27 cellular contexts compared by ENCODE assay signal in genomic region chr1:213925783-213926182, GRCh38.
"Had no signal": no experiment of that assay in that cellular context is flagged by ENCODE, and none has a peak within 500 bp of the region (broad histone marks: within the 10 kb centered on the region; RNA-seq: fewer than 3 reads in every experiment).

No MANE protein-coding gene starts in this region.

- H3K27me3 Mint-ChIP-seq: central memory CD8-positive, alpha-beta T cell; dendritic cell treated with granulocyte-macrophage colony-stimulating factor and Interleukin-4, amounts not matched to agents 40 ng/mL and 50 ng/mL, for 4 days; stimulated activated naive CD8-positive, alpha-beta T cell treated with anti-CD3 and anti-CD28 coated beads, Interleukin-15, Interleukin-2, amounts not matched to agents 100 ng/mL and 50 ng/mL, for 24 hours had no signal

- H3K27ac Mint-ChIP-seq: dendritic cell treated with granulocyte-macrophage colony-stimulating factor and Interleukin-4, amounts not matched to agents 40 ng/mL and 50 ng/mL, for 4 days; naive thymus-derived CD4-positive, alpha-beta T cell; nephron; stimulated activated memory B cell treated with anti-CD40 and anti-IgM and Interleukin-4, amounts not matched to agents 10 μg/mL and 1 μg/mL and 100 μg/mL, for 72 hours; stimulated activated naive CD8-positive, alpha-beta T cell treated with anti-CD3 and anti-CD28 coated beads, Interleukin-15, Interleukin-2, amounts not matched to agents 100 ng/mL and 50 ng/mL, for 24 hours had no signal

- H3K4me1 Mint-ChIP-seq: central memory CD8-positive, alpha-beta T cell; naive thymus-derived CD4-positive, alpha-beta T cell; nephron; stimulated activated memory B cell treated with anti-CD40 and anti-IgM and Interleukin-4, amounts not matched to agents 10 μg/mL and 1 μg/mL and 100 μg/mL, for 72 hours had no signal

- H2AFZ ChIP-seq: hepatocyte had no signal

- H3K9me3 ChIP-seq: colonic mucosa, gastroesophageal sphincter, heart left ventricle, prostate gland, right atrium auricular region, spleen, thoracic aorta, tibial nerve, upper lobe of right lung, uterus had no signal

- H3K27me3 ChIP-seq: colonic mucosa, heart left ventricle, hepatocyte, right atrium auricular region, spleen, tibial nerve, upper lobe of right lung, uterus had no signal

- H3K9me3 Mint-ChIP-seq: nephron had no signal

- H3K4me1 ChIP-seq: colonic mucosa, gastroesophageal sphincter, heart left ventricle, prostate gland, right atrium auricular region, tibial nerve, upper lobe of right lung, uterus had no signal

- ATAC-seq: gastroesophageal sphincter; heart left ventricle; left cardiac atrium; left ventricle myocardium superior; naive thymus-derived CD4-positive, alpha-beta T cell; stimulated activated memory B cell treated with anti-CD40 and anti-IgM and Interleukin-4, amounts not matched to agents 10 μg/mL and 1 μg/mL and 100 μg/mL, for 72 hours; upper lobe of right lung had no signal

- H3K4me3 Mint-ChIP-seq: central memory CD8-positive, alpha-beta T cell; dendritic cell treated with granulocyte-macrophage colony-stimulating factor and Interleukin-4, amounts not matched to agents 40 ng/mL and 50 ng/mL, for 4 days; naive thymus-derived CD4-positive, alpha-beta T cell; nephron; stimulated activated memory B cell treated with anti-CD40 and anti-IgM and Interleukin-4, amounts not matched to agents 10 μg/mL and 1 μg/mL and 100 μg/mL, for 72 hours; stimulated activated naive CD8-positive, alpha-beta T cell treated with anti-CD3 and anti-CD28 coated beads, Interleukin-15, Interleukin-2, amounts not matched to agents 100 ng/mL and 50 ng/mL, for 24 hours had no signal

- DNase-seq: colonic mucosa; effector memory CD4-positive, alpha-beta T cell; foreskin fibroblast; heart left ventricle; left cardiac atrium; left ventricle myocardium superior; mesendoderm; midbrain; naive thymus-derived CD4-positive, alpha-beta T cell; nucleus accumbens; spleen; stimulated activated CD4-positive, alpha-beta T cell treated with anti-CD3 and anti-CD28 coated beads, Interleukin-4, amount 100 ng/mL, for 4 hours; upper lobe of right lung had no signal

- H3K36me3 ChIP-seq: colonic mucosa, gastroesophageal sphincter, heart left ventricle, prostate gland, right atrium auricular region, spleen, thoracic aorta, tibial nerve, upper lobe of right lung, uterus had no signal

- H3K36me3 Mint-ChIP-seq: stimulated activated memory B cell treated with anti-CD40 and anti-IgM and Interleukin-4, amounts not matched to agents 10 μg/mL and 1 μg/mL and 100 μg/mL, for 72 hours had no signal

- H3K79me2 ChIP-seq: hepatocyte had no signal

- H3K4me2 ChIP-seq: hepatocyte had no signal

- H3K4me3 ChIP-seq: colonic mucosa, gastroesophageal sphincter, heart left ventricle, hepatocyte, lung, prostate gland, right atrium auricular region, skin epidermis, spleen, thoracic aorta, tibial nerve, upper lobe of right lung, uterus had no signal

- H3K27ac ChIP-seq: colonic mucosa, gastroesophageal sphincter, heart left ventricle, hepatocyte, prostate gland, right atrium auricular region, skin epidermis, spleen, thoracic aorta, tibial nerve, upper lobe of right lung, uterus had no signal
